ENCODE assay signal across 14 cellular contexts in genomic region chr12:20028033-20028432, GRCh38.
"Had no signal": no experiment of that assay in that cellular context is flagged by ENCODE, and none has a peak within 500 bp of the region (broad histone marks: within the 10 kb centered on the region; RNA-seq: fewer than 3 reads in every experiment).

No MANE protein-coding gene starts in this region.

- ATAC-seq: natural killer cell treated with Interleukin-12 subunit alpha and Interleukin-12 subunit beta and Interleukin-15 and Interleukin-18, amount 100 ng/mL, for 72 hours; stimulated activated naive CD8-positive, alpha-beta T cell treated with anti-CD3 and anti-CD28 coated beads, Interleukin-15, amount 100 ng/mL, for 72 hours had no signal

- H3K4me3 ChIP-seq: adrenal gland, breast epithelium, coronary artery, lung, suprapubic skin, transverse colon, uterus had no signal

- H3K27me3 ChIP-seq: adrenal gland, breast epithelium, neutrophil, suprapubic skin, transverse colon, uterus had no signal

- H3K27ac ChIP-seq: adrenal gland, breast epithelium, coronary artery, neutrophil, suprapubic skin, transverse colon, uterus had no signal

- H3K4me1 ChIP-seq: adrenal gland, breast epithelium, suprapubic skin, transverse colon, uterus had no signal

- H3K9me3 ChIP-seq: adrenal gland, breast epithelium, neutrophil, suprapubic skin, transverse colon, uterus had no signal

- H3K36me3 ChIP-seq: adrenal gland, breast epithelium, neutrophil, suprapubic skin, transverse colon, uterus had no signal

- DNase-seq: activated CD4-positive, alpha-beta T cell treated with anti-CD3 and anti-CD28 coated beads, Interleukin-2, amount 50 U/mL, for 4 hours; activated gamma-delta T cell; adrenal gland; hypothalamus; stimulated activated naive CD8-positive, alpha-beta T cell treated with anti-CD3 and anti-CD28 coated beads, Interleukin-15, amount 100 ng/mL, for 72 hours; T1000; transverse colon; uterus had no signal
